In genomic region chr5:36722913-36723312, GRCh38 we compare ENCODE assay signal across 11 cellular contexts.
A peak's percentile ranks its signal among the peaks of the same experiment; 100 is the strongest.
DNase-seq lines count a peak whose midpoint lies in the region; ATAC-seq and TF ChIP-seq lines count a peak whose summit lies in the region.
"Had no signal": no experiment of that assay in that cellular context is flagged by ENCODE, and none has a peak within 500 bp of the region (broad histone marks: within the 10 kb centered on the region; RNA-seq: fewer than 3 reads in every experiment).

No MANE protein-coding gene starts in this region.

- TF ChIP-seq POLR2A in breast epithelium (IDR thresholded peaks at IDR 0.05) = no peak

- in situ Hi-C loops in brain microvascular endothelial cell (cut with HindIII; ENCODE audit: low pct_ligation_motif_present, low sequenced_read_pairs) = no loop called here

- peak; percentile 25 for ATAC-seq in GM18508 (IDR thresholded peaks at IDR 0.05; ENCODE audit: insufficient read depth, unreplicated experiment)
- peak; percentile 32 for ATAC-seq in HG03378 (IDR thresholded peaks at IDR 0.05; ENCODE audit: unreplicated experiment)
- ATAC-seq in HG03439 (IDR thresholded peaks at IDR 0.05; ENCODE audit: unreplicated experiment) = no peak
- ATAC-seq in HG03139 (IDR thresholded peaks at IDR 0.05; ENCODE audit: unreplicated experiment) = no peak

- intact Hi-C loops in breast epithelium (cut with DNase I; ENCODE audit: low total_unique reads) = no loop called here

- H3K27me3 ChIP-seq in BLaER1 (no peaks in the 10 kb centered on the region), brain microvascular endothelial cell (replicated peaks) (peaks cover 2% of the 10 kb centered on the region), breast epithelium (no peaks in the 10 kb centered on the region)
- H3K27me3 ChIP-seq: SJCRH30 had no signal

- H3K4me1 ChIP-seq in BLaER1 (peaks cover 30% of the 10 kb centered on the region), breast epithelium (no peaks in the 10 kb centered on the region)

- H3K4me2 ChIP-seq in BLaER1 = peak overlapping the region; percentile 54

- H3K9me3 ChIP-seq in BLaER1 (no peaks in the 10 kb centered on the region), breast epithelium (no peaks in the 10 kb centered on the region)
- H3K9me3 ChIP-seq: SJCRH30 had no signal

- H3K9ac ChIP-seq in BLaER1 = no peak overlapping the region

- TF ChIP-seq CTCF in brain microvascular endothelial cell (IDR thresholded peaks at IDR 0.05; ENCODE audit: low read depth, low read length, missing control alignments) (no peak), breast epithelium (IDR thresholded peaks at IDR 0.05) (no peak)

- H3K27ac ChIP-seq in BLaER1 (no peak overlapping the region), brain microvascular endothelial cell (no peak overlapping the region), breast epithelium (no peak overlapping the region)
- H3K27ac ChIP-seq: SJCRH30 had no signal

- H3K4me3 ChIP-seq in BLaER1 = no peak overlapping the region
- H3K4me3 ChIP-seq in brain microvascular endothelial cell (ENCODE audit: low read depth, low read length) = no peak overlapping the region
- H3K4me3 ChIP-seq in breast epithelium = no peak overlapping the region
- H3K4me3 ChIP-seq: SJCRH30 had no signal

- H3K36me3 ChIP-seq in BLaER1 = no peaks in the 10 kb centered on the region
- H3K36me3 ChIP-seq in brain microvascular endothelial cell (replicated peaks) = no peaks in the 10 kb centered on the region
- H3K36me3 ChIP-seq in breast epithelium = no peaks in the 10 kb centered on the region
- H3K36me3 ChIP-seq: SJCRH30 had no signal

- H4K20me1 ChIP-seq in BLaER1 = no peaks in the 10 kb centered on the region

- DNase-seq in brain microvascular endothelial cell (peak; percentile 7), breast epithelium (ENCODE audit: low spot score in 2 of 2) (no peak), nucleus accumbens (lab: John Stamatoyannopoulos, UW) (no peak)
- DNase-seq: islet precursor cell, NCI-H2029, SJCRH30 had no signal

Comparison
In these comparisons a context has a peak if more than half of its experiments do, and no peak if none do; other contexts are left out.
1. ATAC-seq: peak in GM18508 (single experiment) and HG03378 (single experiment); none in HG03439 (single experiment) and HG03139 (single experiment).